Comparison of ENCODE assay signal across 8 cellular contexts in genomic region chr12:124273630-124274029, GRCh38. TPM values are rescaled to one million over a fixed set of nuclear protein-coding genes. Genes with fewer than 3 reads are reported as not detected.
DNase-seq lines count a peak whose midpoint lies in the region; ATAC-seq, FAIRE-seq and TF ChIP-seq lines count a peak whose summit lies in the region.

No MANE protein-coding gene starts in this region.

- peak; percentile 95 for ATAC-seq in GM12878
- ATAC-seq in HG02938 (IDR thresholded peaks at IDR 0.05; ENCODE audit: unreplicated experiment): no peak

- SMC1A ChIA-PET in GM12878 (lab: Charles Lee; ENCODE audit: uncharacterized antibody, unreplicated experiment): interaction anchor here (0.8 kb wide), 1 partner anchor 13 kb away, joined by 3 read pairs; no protein-coding TSS in a partner anchor

- intact Hi-C loops in GM12878 (cut with micrococcal nuclease; ENCODE audit: unreplicated experiment): no loop called here

- H3K9ac ChIP-seq in GM12878 (ENCODE audit: control insufficient read depth, insufficient read depth, low read length) (no peak overlapping the region), neural progenitor cell (no peak overlapping the region)

- H3K9me3 Mint-ChIP-seq in neural progenitor cell: peaks cover 2% of the 10 kb centered on the region

- H3K36me3 ChIP-seq in GM12878 (ENCODE audit: control insufficient read depth in 2 of 2, insufficient read depth in 2 of 2, low read length in 1 of 2): no peaks in the 10 kb centered on the region
- H3K36me3 ChIP-seq in neural progenitor cell: no peaks in the 10 kb centered on the region

- H2AFZ ChIP-seq in GM12878 (ENCODE audit: control insufficient read depth, low read depth, low read length) (no peak overlapping the region; the same call in 1 of the 2 replicates), neural progenitor cell (replicated peaks) (peak overlapping the region; percentile 40)

- 69% methylated on average over 3 of the region's 3 CpGs for WGBS in GM12878 (ENCODE audit: insufficient coverage, insufficient replicate concordance, low lambda C conversion rate, missing lambda C conversion rate)

- no peaks in the 10 kb centered on the region; the same call in 2 of the 3 replicates for H3K9me3 ChIP-seq in GM12878 (replicated peaks; ENCODE audit: control insufficient read depth, insufficient read depth, low read length)
- H3K9me3 ChIP-seq in neural progenitor cell (ENCODE audit: low read depth): no peaks in the 10 kb centered on the region

- no peak overlapping the region for H3K27ac Mint-ChIP-seq in neural progenitor cell

- peaks cover 19% of the 10 kb centered on the region for H3K4me1 Mint-ChIP-seq in neural progenitor cell

- POLR2A ChIA-PET in GM12878 (lab: Charles Lee): no interaction called here

- in situ Hi-C loops in GM12878 (cut with MboI): no loop called here

- H3K4me1 ChIP-seq in GM12878 (ENCODE audit: control insufficient read depth, insufficient read depth, low read length): no peaks in the 10 kb centered on the region; the same call in 1 of the 2 replicates
- no peaks in the 10 kb centered on the region for H3K4me1 ChIP-seq in neural progenitor cell

- H4K20me1 ChIP-seq in GM12878 (ENCODE audit: control insufficient read depth, insufficient read depth) (no peaks in the 10 kb centered on the region), neural progenitor cell (ENCODE audit: low read depth) (no peaks in the 10 kb centered on the region)

- H3K4me3 Mint-ChIP-seq in neural progenitor cell: no peak overlapping the region

- FAIRE-seq in GM12878 (lab: Jason Lieb, UNC): peak; percentile 54

- no peaks in the 10 kb centered on the region for H3K36me3 Mint-ChIP-seq in neural progenitor cell

- BruUV-seq in GM12878 (replicated peaks; lab: Mats Ljungman, UMichigan): no TSS peak

- RAD21 ChIA-PET in GM12878 (lab: Charles Lee; ENCODE audit: unreplicated experiment): no interaction called here

- TF ChIP-seq CTCF in GM12878 (IDR thresholded peaks at IDR 0.05 in 2 of 3, conservative IDR thresholded peaks at IDR 0.05 in 1 of 3; ENCODE audit: control insufficient read depth in 2 of 3, extremely low read depth in 1 of 3, insufficient read depth in 1 of 3, low read depth in 3 of 3, low read length in 3 of 3) (peak; percentile 12 to 47 (median 26); a peak in 3 of 6 replicates), neural progenitor cell (IDR thresholded peaks at IDR 0.05) (peak; percentile 29)

- H3K4me3 ChIP-seq in GM12878: no peak overlapping the region
- no peak overlapping the region for H3K4me3 ChIP-seq in neural progenitor cell

- TF ChIP-seq EP300 in GM12878 (IDR thresholded peaks at IDR 0.05; ENCODE audit: borderline replicate concordance in 1 of 2, control insufficient read depth in 1 of 2, low read depth in 2 of 2, low read length in 2 of 2): no peak

- H3K27me3 ChIP-seq in GM12878 (replicated peaks in 1 of 2; ENCODE audit: control insufficient read depth in 2 of 2, insufficient read depth in 2 of 2, low read length in 1 of 2): no peaks in the 10 kb centered on the region; a peak in 1 of 4 replicates
- no peaks in the 10 kb centered on the region for H3K27me3 ChIP-seq in neural progenitor cell

- H3K79me2 ChIP-seq in GM12878 (ENCODE audit: control insufficient read depth, insufficient read depth, low read length) (no peaks in the 10 kb centered on the region), neural progenitor cell (ENCODE audit: low read depth) (no peaks in the 10 kb centered on the region)

- peaks cover 12% of the 10 kb centered on the region for H3K27me3 Mint-ChIP-seq in neural progenitor cell (ENCODE audit: insufficient read depth, low read depth)

- H3F3A ChIP-seq in neural progenitor cell (ENCODE audit: low read depth): no peaks in the 10 kb centered on the region

- peak; percentile 11 for DNase-seq in NCI-H2171 treated with DMSO at 0.1 percent for 48 hours (lab: John Stamatoyannopoulos, UW)
- no peak for DNase-seq in NCI-H2171 (lab: John Stamatoyannopoulos, UW)
- DNase-seq in H4 (ENCODE audit: low spot score): peak; percentile 76
- peak; percentile 11 to 39 for DNase-seq in NCI-H1930 (lab: John Stamatoyannopoulos, UW)
- peak; percentile 37 for DNase-seq in GM12878 (ENCODE audit: low read depth, low spot score)
- DNase-seq in neural progenitor cell (ENCODE audit: low spot score): no peak
- DNase-seq in NCI-H1048 (lab: John Stamatoyannopoulos, UW): no peak

- TF ChIP-seq POLR2A in GM12878 (IDR thresholded peaks at IDR 0.05; ENCODE audit: low read depth, low read length): no peak

- peak; percentile 15; the same call in 1 of the 2 replicates for TF ChIP-seq RAD21 in GM12878 (IDR thresholded peaks at IDR 0.05; ENCODE audit: insufficient read depth, low read depth, low read length)

- no peak overlapping the region for H3K4me2 ChIP-seq in GM12878 (ENCODE audit: control insufficient read depth, insufficient read depth)
- H3K4me2 ChIP-seq in neural progenitor cell: no peak overlapping the region

- H3K27ac ChIP-seq in GM12878 (ENCODE audit: control insufficient read depth, insufficient read depth) (no peak overlapping the region), neural progenitor cell (no peak overlapping the region)

- CTCF ChIA-PET in GM12878 (lab: Yijun Ruan, JAX): interaction anchor here (0.9 to 1.0 kb wide), 2 partner anchors 10 to 241 kb away, joined by 3 read pairs; no protein-coding TSS in a partner anchor

TF ChIP-seq in GM12878, 131 proteins besides CTCF, POLR2A, EP300 and RAD21:
- TF ChIP-seq PKNOX1 (IDR thresholded peaks at IDR 0.05): peak; percentile 55; the same call in 1 of the 2 replicates
- peak; percentile 40; the same call in 1 of the 2 replicates for TF ChIP-seq RAD51 (IDR thresholded peaks at IDR 0.05)
- no peak for TF ChIP-seq GATAD2B (conservative IDR thresholded peaks at IDR 0.05; ENCODE audit: low read depth)

RNA-seq across cellular contexts. Expression of gene RFLNA, which starts 21.3 kb away (rescaled TPM):
- total RNA-seq in H4 (2014; rRNA removed; shearing (Covaris generic)): not detected in 2 replicates
- 2.4 TPM in 1 of 2 replicates, not detected in the other for total RNA-seq in GM12878 (2013; cell fraction: nucleolus; rRNA removed)
- total RNA-seq in GM12878 (2014; rRNA removed) (0.05 TPM in 1 of 2 replicates, not detected in the other), GM12878 (2014; rRNA removed; fragmentation: Illumina TruSeq; extraction: Trizol) (not detected in 2 replicates), GM12878 (2021) (not detected in 2 replicates), neural progenitor cell (ENCODE audit: low replicate concordance) (1.4 and 2.8 TPM in 2 replicates)
- not detected for polyA plus RNA-seq in GM12878 (2011; ENCODE audit: low read depth)
- polyA plus RNA-seq in GM12878 (2011; rRNA removed) (0.08 TPM in 1 of 2 replicates, not detected in the other), GM12878 (2014; fragmentation: Illumina TruSeq; extraction: Trizol) (not detected in 2 replicates), GM12878 (2014; fragmentation: Nextera tagmentation; extraction: Ambion mirVana) (not detected), GM12878 (2014; rRNA removed) (not detected in 2 replicates), GM12878 (2016; fragmentation: Nextera tagmentation; extraction: Ambion mirVana) (not detected)
- polyA plus RNA-seq in GM12878 (2011; cell fraction: cytosol; rRNA removed): 0.13 TPM in 1 of 2 replicates, not detected in the other
- 0.16 TPM in 1 of 2 replicates, not detected in the other for polyA plus RNA-seq in GM12878 (2011; cell fraction: nucleus; rRNA removed)
- polyA plus RNA-seq in GM12878 (2012): not detected in 2 replicates
- polyA minus RNA-seq in GM12878 (2011; rRNA and poly(A)+ RNA removed): not detected in 2 replicates
- polyA minus RNA-seq in GM12878 (2011; cell fraction: cytosol; rRNA and poly(A)+ RNA removed): not detected in 2 replicates
- not detected in 2 replicates for polyA minus RNA-seq in GM12878 (2011; cell fraction: nucleus; rRNA and poly(A)+ RNA removed)

Comparison
In these comparisons a context has a peak if more than half of its experiments do, and no peak if none do; other contexts are left out.
1. DNase-seq: peak in NCI-H2171 treated with DMSO at 0.1 percent for 48 hours (single experiment), H4 (single experiment), NCI-H1930 (2 of 2) and GM12878 (single experiment); none in NCI-H2171 (single experiment), neural progenitor cell (single experiment) and NCI-H1048 (single experiment).